Comparison of ENCODE assay signal across 8 cellular contexts in genomic region chr2:237967463-237967871, GRCh38. TPM values are rescaled to one million over a fixed set of nuclear protein-coding genes. Genes with fewer than 3 reads are reported as not detected.
DNase-seq lines count a peak whose midpoint lies in the region; ATAC-seq, FAIRE-seq and TF ChIP-seq lines count a peak whose summit lies in the region.

No MANE protein-coding gene starts in this region.

- peak overlapping the region; percentile 71; the same call in 1 of the 2 replicates for H3K27ac Mint-ChIP-seq in WTC11

- H3K27me3 Mint-ChIP-seq in WTC11 (ENCODE audit: low read depth) = peaks cover 4% of the 10 kb centered on the region

- TF ChIP-seq RAD21 in A549 (conservative IDR thresholded peaks at IDR 0.05 in 1 of 2, IDR thresholded peaks at IDR 0.05 in 1 of 2) = no peak

- peaks cover 7% of the 10 kb centered on the region for H3K9me3 Mint-ChIP-seq in WTC11

- peak in 1 of 2 experiments; percentile 25 for DNase-seq in A549 (ENCODE audit: low read depth in 1 of 2, low spot score in 1 of 2)
- DNase-seq in GM20000 (ENCODE audit: low spot score) = peak; percentile 58
- peak; percentile 25 for DNase-seq in WTC11 (ENCODE audit: low spot score)
- DNase-seq in epithelial cell of proximal tubule (ENCODE audit: low read depth) = no peak
- DNase-seq in NCI-H510A (lab: John Stamatoyannopoulos, UW) = no peak

- WGBS in A549 (ENCODE audit: missing lambda C conversion rate) = under 1% methylated on average over 10 of the region's 30 CpGs

- POLR2A ChIA-PET in A549 (lab: Yijun Ruan, JAX) (interaction anchor here (1.1 kb wide), 1 partner anchor 93 kb away, joined by 3 read pairs; the partner anchor contains the start of gene SCLY), WTC11 (lab: Charles Lee) (no interaction called here)

- peaks cover 30% of the 10 kb centered on the region for H3K4me1 Mint-ChIP-seq in WTC11

- peak overlapping the region; percentile 77 for H3K4me3 ChIP-seq in A549
- peak overlapping the region; percentile 73 for H3K4me3 ChIP-seq in epithelial cell of proximal tubule (ENCODE audit: low read depth, low read length)
- peak overlapping the region; percentile 81 to 92 for H3K4me3 ChIP-seq in muscle layer of duodenum (ENCODE audit: low read depth in 1 of 2, low read length in 2 of 2)

- peaks cover 14% of the 10 kb centered on the region for H3K36me3 Mint-ChIP-seq in WTC11

- no peak for TF ChIP-seq POLR2A in A549 (IDR thresholded peaks at IDR 0.05; ENCODE audit: low read length)

- no peaks in the 10 kb centered on the region for H3K36me3 ChIP-seq in muscle layer of duodenum (ENCODE audit: control insufficient read depth in 1 of 2, insufficient read depth in 2 of 2, low read length in 2 of 2)

- H3K27ac ChIP-seq in A549 (peak overlapping the region; percentile 85 to 96), muscle layer of duodenum (ENCODE audit: low read length) (peak overlapping the region; percentile 33)

- no peak for FAIRE-seq in A549 (lab: Jason Lieb, UNC)

- H3K4me1 ChIP-seq in A549 = peaks cover 10% of the 10 kb centered on the region
- peaks cover 18 to 28% of the 10 kb centered on the region in 2 donors for H3K4me1 ChIP-seq in muscle layer of duodenum (ENCODE audit: control insufficient read depth in 1 of 2, insufficient read depth in 2 of 2, low read length in 2 of 2)

- TF ChIP-seq CTCF in A549 (IDR thresholded peaks at IDR 0.05) = no peak
- no peak for TF ChIP-seq CTCF in GM20000 (IDR thresholded peaks at IDR 0.05; ENCODE audit: extremely low read depth, missing control alignments)
- TF ChIP-seq CTCF in WTC11 (IDR thresholded peaks at IDR 0.05) = no peak
- no peak for TF ChIP-seq CTCF in epithelial cell of proximal tubule (conservative IDR thresholded peaks at IDR 0.05; ENCODE audit: low read depth, low read length)

- H3K4me2 ChIP-seq in A549 = peak overlapping the region; percentile 100

- CTCF ChIA-PET in A549 (lab: Yijun Ruan, JAX) = interaction anchor here (1.9 kb wide), 1 partner anchor 222 kb away, joined by 4 read pairs; no protein-coding TSS in a partner anchor
- CTCF ChIA-PET in WTC11 (lab: Charles Lee) = no interaction called here

- peak overlapping the region; percentile 81 for H3K4me3 Mint-ChIP-seq in WTC11

- no peak for TF ChIP-seq EP300 in A549 (IDR thresholded peaks at IDR 0.05)

- 0 out of 6 replicates have a peak, but pooled peaks of 1 of the 2 experiments have one; percentile 21 for ATAC-seq in A549
- no peak for ATAC-seq in WTC11
- ATAC-seq in HG03025 (IDR thresholded peaks at IDR 0.05; ENCODE audit: low FRiP score, unreplicated experiment) = no peak
- no peak for ATAC-seq in HG03565 (IDR thresholded peaks at IDR 0.05; ENCODE audit: unreplicated experiment)

- H3K9me3 ChIP-seq in A549 (peaks cover 7% of the 10 kb centered on the region), muscle layer of duodenum (ENCODE audit: control insufficient read depth in 1 of 2, low read length in 2 of 2) (peaks cover 2 to 4% of the 10 kb centered on the region in 2 donors)

- H3K27me3 ChIP-seq in muscle layer of duodenum (ENCODE audit: low read depth, low read length) = no peaks in the 10 kb centered on the region

TF ChIP-seq in A549, 52 proteins besides CTCF, POLR2A, EP300 and RAD21 (continues in another document):
- no peak for TF ChIP-seq CBX8 (IDR thresholded peaks at IDR 0.05)
- TF ChIP-seq PBX3 (IDR thresholded peaks at IDR 0.05) = no peak
- TF ChIP-seq RCOR1 (IDR thresholded peaks at IDR 0.05; ENCODE audit: low read depth, low read length) = no peak
- TF ChIP-seq MYC (IDR thresholded peaks at IDR 0.05; ENCODE audit: borderline replicate concordance, low read length) = no peak
- no peak for TF ChIP-seq BHLHE40 (IDR thresholded peaks at IDR 0.05; ENCODE audit: low read depth, low read length)
- no peak for TF ChIP-seq ATOH8 (CRISPR knock-in tag; IDR thresholded peaks at IDR 0.05; ENCODE audit: low read depth)
- no peak for TF ChIP-seq BCL3 (IDR thresholded peaks at IDR 0.05)
- TF ChIP-seq HES2 (IDR thresholded peaks at IDR 0.05) = no peak
- no peak for TF ChIP-seq FOSB (CRISPR knock-in tag; IDR thresholded peaks at IDR 0.05)
- TF ChIP-seq MAFK (IDR thresholded peaks at IDR 0.05; ENCODE audit: partially characterized antibody) = no peak
- no peak for TF ChIP-seq KDM5A (IDR thresholded peaks at IDR 0.05)

TF ChIP-seq in WTC11, 78 proteins besides CTCF, POLR2A, EP300 and RAD21:
- TF ChIP-seq PRDM15 (CRISPR knock-in tag; IDR thresholded peaks at IDR 0.05) (peak; percentile 54; the same call in 1 of the 2 replicates), ZNF425 (CRISPR knock-in tag; conservative IDR thresholded peaks at IDR 0.05) (no peak), TEAD1 (CRISPR knock-in tag; IDR thresholded peaks at IDR 0.05) (no peak), CBFB (CRISPR knock-in tag; IDR thresholded peaks at IDR 0.05; ENCODE audit: low read depth) (no peak), IRF1 (CRISPR knock-in tag; IDR thresholded peaks at IDR 0.05) (0 out of 2 replicates have a peak, but pooled peaks have one; percentile 29), TP53 (CRISPR knock-in tag; IDR thresholded peaks at IDR 0.05) (no peak), ZBTB21 (CRISPR knock-in tag; IDR thresholded peaks at IDR 0.05; ENCODE audit: borderline replicate concordance) (no peak)
TF ChIP-seq in WTC11: peak in this region for 2.

RNA-seq across cellular contexts. Expression of gene UBE2F, which starts 0.7 kb away (rescaled TPM):
- polyA plus RNA-seq in A549 (2011; rRNA removed) = 65.5 and 81.1 TPM in 2 replicates
- 33.4 and 33.8 TPM in 2 replicates for polyA plus RNA-seq in A549 (2012; cell fraction: cytosol; rRNA removed)
- polyA plus RNA-seq in A549 (2012; cell fraction: nucleus; rRNA removed) = 15.0 and 25.2 TPM in 2 replicates
- 49.1 to 51.3 TPM (median 49.7 TPM) in 3 replicates for polyA plus RNA-seq in A549 (2017; fragmentation: RNase III; extraction: RNeasy Plus Mini Kit Qiagen cat#74134 plus additional on column Dnase treatment)
- 22.8 and 25.1 TPM in 2 replicates for polyA minus RNA-seq in A549 (2011; rRNA and poly(A)+ RNA removed)
- 48.8 to 50.6 TPM (median 49.5 TPM) in 3 replicates for total RNA-seq in WTC11 (2021)
- 54.8 and 85.5 TPM in 2 replicates for total RNA-seq in epithelial cell of proximal tubule

Comparison
In these comparisons a context has a peak if more than half of its experiments do, and no peak if none do; other contexts are left out.
1. DNase-seq: peak in GM20000 (single experiment) and WTC11 (single experiment); none in epithelial cell of proximal tubule (single experiment) and NCI-H510A (single experiment).
2. Peak in every context shown above with its lines, with median percentiles within 50 percentile points of each other: H3K4me3 ChIP-seq.